18 cellular contexts compared by ENCODE assay signal in the genomic region with DNA sequence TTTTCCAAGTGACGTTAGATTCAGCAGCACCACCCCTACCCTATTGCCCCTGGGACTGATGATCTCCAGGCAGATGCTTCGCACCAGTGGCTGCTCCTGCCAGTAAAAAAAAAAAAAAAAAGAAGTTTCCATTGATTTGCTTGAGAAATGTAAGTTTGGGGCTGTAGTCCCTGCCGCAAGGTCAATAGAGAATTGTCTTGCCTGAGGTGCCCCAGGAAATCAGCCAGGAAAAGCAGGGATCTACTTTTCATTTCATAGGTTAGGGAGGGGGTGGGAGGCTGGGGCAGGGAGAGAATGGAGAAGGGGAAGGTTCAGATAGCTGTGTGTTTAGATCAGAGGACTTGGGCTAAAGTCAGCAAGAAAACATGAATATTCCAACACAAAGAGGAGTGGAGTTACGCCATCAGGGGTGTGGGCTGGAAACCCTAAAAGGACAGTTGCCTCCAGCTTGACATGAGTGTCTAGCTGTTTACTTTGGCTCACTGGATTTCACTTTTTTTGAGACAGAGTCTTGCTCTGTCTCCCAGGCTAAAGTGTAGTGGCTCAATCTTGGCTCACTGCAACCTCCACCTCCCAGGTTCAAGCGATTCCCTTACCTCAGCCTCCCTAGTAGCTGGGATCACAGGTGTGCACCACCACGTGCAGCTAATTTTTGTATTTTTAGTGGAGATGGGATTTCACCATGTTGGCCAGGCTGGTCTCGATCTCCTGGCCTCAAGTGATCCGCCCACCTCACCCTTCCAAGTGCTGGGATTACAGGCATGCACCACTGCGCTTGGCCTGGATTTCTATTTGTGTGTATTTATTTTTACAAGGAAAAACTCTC.
A peak's percentile ranks its signal among the peaks of the same experiment; 100 is the strongest.
DNase-seq lines count a peak whose midpoint lies in the region; ATAC-seq and TF ChIP-seq lines count a peak whose summit lies in the region.
"Had no signal": no experiment of that assay in that cellular context is flagged by ENCODE, and none has a peak within 500 bp of the region (broad histone marks: within the 10 kb centered on the region; RNA-seq: fewer than 3 reads in every experiment).

No MANE protein-coding gene starts in this region.

- H4K20me1 ChIP-seq in GM23248 (ENCODE audit: insufficient read depth) = no peaks in the 10 kb centered on the region

- no peak overlapping the region for H3K9ac ChIP-seq in GM23248

- H2AFZ ChIP-seq in GM23248 = no peak overlapping the region; the same call in 1 of the 2 replicates

- H3K36me3 ChIP-seq in GM23248 (ENCODE audit: low read depth) (no peaks in the 10 kb centered on the region), thymus (ENCODE audit: control insufficient read depth, insufficient read depth) (no peaks in the 10 kb centered on the region)
- no peaks in the 10 kb centered on the region for H3K36me3 ChIP-seq in effector memory CD4-positive, alpha-beta T cell (ENCODE audit: control insufficient read depth, insufficient read depth, low read length)
- H3K36me3 ChIP-seq: BE2C, cardiac muscle cell, upper lobe of left lung had no signal

- TF ChIP-seq CTCF in fibroblast of mammary gland (conservative IDR thresholded peaks at IDR 0.05; ENCODE audit: control insufficient read depth, insufficient read depth, low read depth, low read length) (no peak), lower leg skin (IDR thresholded peaks at IDR 0.05) (no peak)

- H3F3A ChIP-seq in GM23248 (ENCODE audit: insufficient read depth) = 0 out of 2 replicates have a peak, but pooled peaks cover 10% of the 10 kb centered on the region

- in situ Hi-C loops in GM23248 (cut with MboI) = no loop called here

- WGBS in GM23248 (ENCODE audit: low coverage in 1 of 2, low lambda C conversion rate in 2 of 2, missing lambda C conversion rate in 2 of 2), 2 experiments = 45 to 50% methylated on average over 9 of the region's 9 CpGs
- WGBS in lower leg skin, 2 donors = 68 to 70% methylated on average over 9 of the region's 9 CpGs
- 97% methylated on average over 9 of the region's 9 CpGs for WGBS in thymus

- DNase-seq in GM23248 (peak; percentile 61), fibroblast of mammary gland (ENCODE audit: low read depth) (peak; percentile 89), lower leg skin (ENCODE audit: low spot score in 2 of 2) (peak; percentile 74 to 89), NCI-H1694 (lab: John Stamatoyannopoulos, UW) (no peak)
- DNase-seq in effector memory CD4-positive, alpha-beta T cell = no peak
- DNase-seq: activated CD4-positive, CD25-positive, alpha-beta regulatory T cell; activated naive CD4-positive, alpha-beta T cell treated with anti-CD3 and anti-CD28 coated beads, Interleukin-2, amount 50 U/mL, for 16 hours; BE2C; effector memory CD8-positive, alpha-beta T cell; NCI-H2029 treated with DMSO at 0.1 percent for 48 hours; NCI-H774; stimulated activated CD4-positive, alpha-beta T cell treated with anti-CD3 and anti-CD28 coated beads, Interleukin-2, amount 100 ng/mL, for 24 hours; T-cell; upper lobe of left lung had no signal

- no peaks in the 10 kb centered on the region for H3K9me3 ChIP-seq in GM23248 (ENCODE audit: low read depth)
- no peaks in the 10 kb centered on the region for H3K9me3 ChIP-seq in thymus (ENCODE audit: control insufficient read depth)
- H3K9me3 ChIP-seq in effector memory CD4-positive, alpha-beta T cell (ENCODE audit: control insufficient read depth, low read length) = no peaks in the 10 kb centered on the region
- H3K9me3 ChIP-seq: BE2C, upper lobe of left lung had no signal

- H3K27me3 ChIP-seq in GM23248 (replicated peaks; ENCODE audit: insufficient read depth) = no peaks in the 10 kb centered on the region
- no peaks in the 10 kb centered on the region for H3K27me3 ChIP-seq in thymus (ENCODE audit: control insufficient read depth, insufficient read depth)
- no peaks in the 10 kb centered on the region for H3K27me3 ChIP-seq in effector memory CD4-positive, alpha-beta T cell (replicated peaks; ENCODE audit: control insufficient read depth, insufficient read depth, low read length, poor library complexity, severe bottlenecking)
- H3K27me3 ChIP-seq: BE2C, cardiac muscle cell, upper lobe of left lung had no signal

- H3K79me2 ChIP-seq in GM23248 (ENCODE audit: insufficient read depth) = no peaks in the 10 kb centered on the region

- no peak overlapping the region for H3K4me3 ChIP-seq in GM23248
- H3K4me3 ChIP-seq in fibroblast of mammary gland (ENCODE audit: control insufficient read depth, low read depth, low read length) = no peak overlapping the region
- no peak overlapping the region for H3K4me3 ChIP-seq in lower leg skin (ENCODE audit: low read depth, poor library complexity, severe bottlenecking)
- H3K4me3 ChIP-seq in thymus (ENCODE audit: low read length) = no peak overlapping the region
- H3K4me3 ChIP-seq in effector memory CD4-positive, alpha-beta T cell (ENCODE audit: insufficient read depth, low read depth, low read length, poor library complexity, severe bottlenecking) = no peak overlapping the region
- H3K4me3 ChIP-seq: cardiac muscle cell, upper lobe of left lung had no signal

- TF ChIP-seq POLR2A in lower leg skin (IDR thresholded peaks at IDR 0.05) = no peak

- H3K4me1 ChIP-seq in GM23248 (ENCODE audit: insufficient read depth) (peaks cover 10% of the 10 kb centered on the region), thymus (ENCODE audit: control insufficient read depth, insufficient read depth, low read length) (peaks cover 5% of the 10 kb centered on the region)
- H3K4me1 ChIP-seq in effector memory CD4-positive, alpha-beta T cell (ENCODE audit: control insufficient read depth, insufficient read depth, low read length, poor library complexity, severe bottlenecking) = peaks cover 11% of the 10 kb centered on the region
- H3K4me1 ChIP-seq: BE2C had no signal

- H3K27ac ChIP-seq in GM23248 (no peak overlapping the region), thymus (ENCODE audit: low read depth) (peak overlapping the region; percentile 18)
- H3K27ac ChIP-seq in effector memory CD4-positive, alpha-beta T cell (ENCODE audit: insufficient read depth, low read length, poor library complexity, severe bottlenecking) = no peak overlapping the region
- H3K27ac ChIP-seq: cardiac muscle cell, upper lobe of left lung had no signal

- intact Hi-C loops in lower leg skin (cut with DNase I; ENCODE audit: low total_unique reads) = no loop called here

- no peaks in the 10 kb centered on the region for H3K9me2 ChIP-seq in GM23248 (ENCODE audit: insufficient read depth)

- no peak for ATAC-seq in HG02981 (IDR thresholded peaks at IDR 0.05; ENCODE audit: unreplicated experiment)
- ATAC-seq in HG03521 (IDR thresholded peaks at IDR 0.05; ENCODE audit: unreplicated experiment) = no peak
- ATAC-seq: effector memory CD8-positive, alpha-beta T cell; T-cell had no signal

- H3K4me2 ChIP-seq in GM23248 (ENCODE audit: unreplicated experiment) = peak overlapping the region; percentile 42

Comparison
In these comparisons a context has a peak if more than half of its experiments do, and no peak if none do; other contexts are left out.
1. DNase-seq: peak in GM23248 (single experiment), fibroblast of mammary gland (single experiment) and lower leg skin (2 of 2); none in effector memory CD4-positive, alpha-beta T cell (0 of 3) and NCI-H1694 (single experiment).